ENCODE assay signal across 25 cellular contexts in the genomic region with DNA sequence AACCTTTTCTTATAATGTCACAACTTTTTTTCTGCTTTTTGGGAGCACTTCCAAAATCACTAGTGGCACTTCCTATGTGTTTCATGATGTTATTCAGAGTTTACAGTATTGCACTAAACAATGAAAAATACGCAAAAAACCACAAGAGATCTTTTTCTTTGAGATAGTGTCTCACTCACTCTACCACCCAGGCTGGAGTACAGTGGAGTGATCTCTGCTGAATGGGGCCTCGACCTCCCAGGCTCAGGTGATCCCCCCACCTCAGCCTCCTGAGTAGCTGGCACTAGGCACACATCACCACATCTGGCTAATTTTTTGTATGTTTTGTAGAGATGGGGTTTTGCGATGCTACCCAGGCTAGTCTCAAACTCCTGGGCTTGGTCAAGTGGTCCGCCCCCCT.
"Had no signal": no experiment of that assay in that cellular context is flagged by ENCODE, and none has a peak within 500 bp of the region (broad histone marks: within the 10 kb centered on the region; RNA-seq: fewer than 3 reads in every experiment).

No MANE protein-coding gene starts in this region.

- H3K9me3 ChIP-seq: neutrophil, pancreas, prostate gland, right lobe of liver, thoracic aorta, thyroid gland, upper lobe of right lung, uterus had no signal

- H3K4me3 ChIP-seq: pancreas, prostate gland, right lobe of liver, sigmoid colon, stomach, thoracic aorta, thyroid gland, tibial nerve, upper lobe of right lung, uterus had no signal

- ATAC-seq: naive thymus-derived CD8-positive, alpha-beta T cell; natural killer cell treated with Interleukin-12 subunit alpha and Interleukin-12 subunit beta and Interleukin-15 and Interleukin-18, amount 100 ng/mL, for 72 hours; pancreas; right cardiac atrium; right lobe of liver; stimulated activated effector memory CD8-positive, alpha-beta T cell treated with anti-CD3 and anti-CD28 coated beads, Interleukin-12 subunit alpha, Interleukin-12 subunit beta, amount 100 ng/mL, for 72 hours; stimulated activated naive B cell treated with anti-CD40 and anti-IgM and Interleukin-4, amounts not matched to agents 10 μg/mL and 1 μg/mL and 100 μg/mL, for 72 hours; upper lobe of right lung had no signal

- H3K27me3 ChIP-seq: neutrophil, pancreas, right lobe of liver, sigmoid colon, stomach, thyroid gland, tibial nerve, upper lobe of right lung, uterus had no signal

- H3K36me3 ChIP-seq: neutrophil, pancreas, prostate gland, right lobe of liver, thyroid gland, upper lobe of right lung, uterus had no signal

- DNase-seq: naive thymus-derived CD8-positive, alpha-beta T cell; nephron progenitor cell; nucleus accumbens; pancreas; retina; right lobe of liver; sigmoid colon; small intestine; stimulated activated CD4-positive, alpha-beta T cell treated with anti-CD3 and anti-CD28 coated beads, Interleukin-15, amount 100 ng/mL, for 24 hours; stimulated activated CD4-positive, alpha-beta T cell treated with anti-CD3 and anti-CD28 coated beads, Interleukin-2, amount 100 ng/mL, for 24 hours; stimulated activated CD4-positive, alpha-beta T cell treated with anti-CD3 and anti-CD28 coated beads, Interleukin-2, amount 100 ng/mL, for 48 hours; stimulated activated CD4-positive, alpha-beta T cell treated with anti-CD3 and anti-CD28 coated beads, Interleukin-4, amount 100 ng/mL, for 24 hours; stimulated activated naive B cell treated with anti-CD40 and anti-IgM and Interleukin-4, amounts not matched to agents 10 μg/mL and 1 μg/mL and 100 μg/mL, for 72 hours; stimulated activated naive CD4-positive, alpha-beta T cell treated with Interleukin-2 at 50 U/mL for 16 hours; stomach; thyroid gland; upper lobe of right lung; uterus had no signal

- H3K27ac ChIP-seq: neutrophil, pancreas, prostate gland, right lobe of liver, sigmoid colon, stomach, thyroid gland, tibial nerve, upper lobe of right lung, uterus had no signal

- H3K4me1 ChIP-seq: pancreas, prostate gland, right lobe of liver, stomach, thyroid gland, upper lobe of right lung, uterus had no signal
